In the genomic region with DNA sequence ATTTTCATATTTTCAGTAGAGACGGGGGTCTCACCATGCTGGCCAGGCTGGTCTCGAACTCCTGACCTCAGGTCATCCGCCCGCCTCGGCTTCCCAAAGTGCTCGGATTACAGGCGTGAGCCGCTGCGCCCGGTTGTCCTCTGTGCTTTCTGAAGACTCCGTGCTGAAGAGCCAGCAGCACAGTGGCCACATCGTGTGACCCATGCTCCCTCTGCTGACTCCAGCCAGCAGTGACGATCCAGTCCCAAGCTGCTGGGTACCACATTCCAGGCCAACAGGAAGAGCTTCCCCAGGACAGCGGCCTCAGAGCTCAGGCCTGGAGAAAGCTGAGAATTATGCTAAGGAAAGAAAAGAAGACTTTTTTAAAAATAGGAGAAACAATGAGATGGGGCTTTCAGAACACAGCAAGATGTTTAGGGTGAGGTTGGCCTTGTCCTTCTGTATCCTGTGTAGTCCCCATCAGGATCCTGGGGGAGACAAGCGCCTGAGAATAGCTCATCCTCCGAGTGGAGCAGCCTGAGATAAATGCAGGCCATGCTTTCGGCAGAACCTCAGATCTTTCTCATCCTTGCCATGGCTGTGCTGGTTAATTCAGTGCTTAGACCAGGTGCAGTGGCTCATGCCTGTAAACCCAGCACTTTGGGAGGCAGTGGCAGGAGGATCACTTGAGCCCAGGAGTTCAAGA, we compare ENCODE assay signal across 8 cellular contexts.
A peak's percentile ranks its signal among the peaks of the same experiment; 100 is the strongest.
DNase-seq lines count a peak whose midpoint lies in the region; ATAC-seq, FAIRE-seq and TF ChIP-seq lines count a peak whose summit lies in the region.

No MANE protein-coding gene starts in this region.

- BruUV-seq in Calu3 (replicated peaks; lab: Mats Ljungman, UMichigan) (no TSS peak), K562 (replicated peaks; lab: Mats Ljungman, UMichigan) (no TSS peak)

- no peaks in the 10 kb centered on the region for H3K9me3 Mint-ChIP-seq in Calu3 (ENCODE audit: low read depth, unreplicated experiment)
- no peaks in the 10 kb centered on the region for H3K9me3 Mint-ChIP-seq in activated naive CD4-positive, alpha-beta T cell treated with anti-CD3 and anti-CD28 coated beads for 36 hours
- no peaks in the 10 kb centered on the region for H3K9me3 Mint-ChIP-seq in activated naive CD4-positive, alpha-beta T cell treated with anti-CD3 and anti-CD28 coated beads, Interleukin-2, amount 10 ng/mL, durations not matched to agents 7 days and 5 days

- H3K27ac ChIP-seq in K562 (ENCODE audit: extremely low read depth, low read depth, low read length) (no peak overlapping the region), lung (ENCODE audit: low read depth in 1 of 2, low read length in 1 of 2) (no peak overlapping the region)

- intact Hi-C loops in Calu3 (cut with micrococcal nuclease; ENCODE audit: unreplicated experiment) = loop anchor here (1.0 to 10.0 kb wide), 4 partner anchors 216 to 1303 kb away; no protein-coding TSS in a partner anchor
- intact Hi-C loops in K562 (cut with micrococcal nuclease) = loop anchor here (1.0 to 10.0 kb wide), 5 partner anchors 386 to 981 kb away; no protein-coding TSS in a partner anchor
- intact Hi-C loops in activated naive CD4-positive, alpha-beta T cell treated with anti-CD3 and anti-CD28 coated beads for 36 hours (cut with micrococcal nuclease) = no loop called here

- TF ChIP-seq POLR2A in K562 (conservative IDR thresholded peaks at IDR 0.05) = no peak

- no peaks in the 10 kb centered on the region for H3K36me3 Mint-ChIP-seq in Calu3 (ENCODE audit: insufficient read depth, unreplicated experiment)
- H3K36me3 Mint-ChIP-seq in activated naive CD4-positive, alpha-beta T cell treated with anti-CD3 and anti-CD28 coated beads for 36 hours (ENCODE audit: low read depth) = no peaks in the 10 kb centered on the region
- H3K36me3 Mint-ChIP-seq in activated naive CD4-positive, alpha-beta T cell treated with anti-CD3 and anti-CD28 coated beads, Interleukin-2, amount 10 ng/mL, durations not matched to agents 7 days and 5 days = no peaks in the 10 kb centered on the region

- H3K4me1 Mint-ChIP-seq in Calu3 (ENCODE audit: low read depth, unreplicated experiment) = peaks cover 9% of the 10 kb centered on the region
- H3K4me1 Mint-ChIP-seq in activated naive CD4-positive, alpha-beta T cell treated with anti-CD3 and anti-CD28 coated beads for 36 hours (ENCODE audit: low read depth) = peaks cover 6% of the 10 kb centered on the region
- H3K4me1 Mint-ChIP-seq in activated naive CD4-positive, alpha-beta T cell treated with anti-CD3 and anti-CD28 coated beads, Interleukin-2, amount 10 ng/mL, durations not matched to agents 7 days and 5 days = peaks cover 8% of the 10 kb centered on the region

- H3K4me1 ChIP-seq in K562 (replicated peaks in 1 of 2; ENCODE audit: control insufficient read depth in 2 of 2, insufficient read depth in 2 of 2, low read length in 2 of 2) (0 out of 5 replicates have a peak, but pooled peaks cover 0 to 3% of the 10 kb centered on the region in 2 experiments), lung (ENCODE audit: control insufficient read depth in 2 of 2, insufficient read depth in 2 of 2, low read length in 2 of 2) (no peaks in the 10 kb centered on the region)

- no peak overlapping the region for H3K9ac ChIP-seq in K562 (ENCODE audit: insufficient read depth in 1 of 2, low read depth in 2 of 2, low read length in 2 of 2)

- H3K27me3 Mint-ChIP-seq in Calu3 (ENCODE audit: unreplicated experiment) = peaks cover 16% of the 10 kb centered on the region
- peaks cover 25% of the 10 kb centered on the region for H3K27me3 Mint-ChIP-seq in activated naive CD4-positive, alpha-beta T cell treated with anti-CD3 and anti-CD28 coated beads for 36 hours (ENCODE audit: low read depth)
- peaks cover 48% of the 10 kb centered on the region for H3K27me3 Mint-ChIP-seq in activated naive CD4-positive, alpha-beta T cell treated with anti-CD3 and anti-CD28 coated beads, Interleukin-2, amount 10 ng/mL, durations not matched to agents 7 days and 5 days

- no peaks in the 10 kb centered on the region for H3K9me3 ChIP-seq in K562 (replicated peaks; ENCODE audit: control insufficient read depth, insufficient read depth, low read depth, low read length)
- H3K9me3 ChIP-seq in lung (ENCODE audit: control insufficient read depth in 2 of 2, insufficient read depth in 1 of 2, low read length in 1 of 2) = no peaks in the 10 kb centered on the region

- no peak overlapping the region for H2AFZ ChIP-seq in K562 (ENCODE audit: low read depth, low read length)

- FAIRE-seq in K562 (lab: Jason Lieb, UNC) = no peak

- ATAC-seq in K562 (peak; percentile 92), lung (ENCODE audit: insufficient read depth, low FRiP score) (no peak), GM18873 (IDR thresholded peaks at IDR 0.05; ENCODE audit: low FRiP score, unreplicated experiment) (no peak)

- no peak overlapping the region for H3K27ac Mint-ChIP-seq in Calu3 (ENCODE audit: unreplicated experiment)
- H3K27ac Mint-ChIP-seq in activated naive CD4-positive, alpha-beta T cell treated with anti-CD3 and anti-CD28 coated beads for 36 hours = no peak overlapping the region
- H3K27ac Mint-ChIP-seq in activated naive CD4-positive, alpha-beta T cell treated with anti-CD3 and anti-CD28 coated beads, Interleukin-2, amount 10 ng/mL, durations not matched to agents 7 days and 5 days = no peak overlapping the region

- peak; percentile 50 for TF ChIP-seq CTCF in Calu3 (IDR thresholded peaks at IDR 0.05; ENCODE audit: unreplicated experiment)
- TF ChIP-seq CTCF in K562 (IDR thresholded peaks at IDR 0.05 in 2 of 3, conservative IDR thresholded peaks at IDR 0.05 in 1 of 3; ENCODE audit: insufficient read depth in 2 of 3, low read depth in 1 of 3, low read length in 3 of 3) = peak; percentile 63 to 65 (median 65)
- TF ChIP-seq CTCF in lung (IDR thresholded peaks at IDR 0.05; ENCODE audit: control extremely low read depth, extremely low read depth) = no peak

- POLR2A ChIA-PET in K562 (lab: Yijun Ruan, JAX) = interaction anchor here (0.6 to 1.0 kb wide), 3 partner anchors 9 to 269 kb away, joined by 3 read pairs; no protein-coding TSS in a partner anchor

- TF ChIP-seq RAD21 in K562 (CRISPR knock-in tag; conservative IDR thresholded peaks at IDR 0.05 in 1 of 2, IDR thresholded peaks at IDR 0.05 in 1 of 2) = peak; percentile 59 to 79

- no peak overlapping the region for H3K4me3 Mint-ChIP-seq in Calu3 (ENCODE audit: low read depth, unreplicated experiment)
- no peak overlapping the region for H3K4me3 Mint-ChIP-seq in activated naive CD4-positive, alpha-beta T cell treated with anti-CD3 and anti-CD28 coated beads for 36 hours
- no peak overlapping the region for H3K4me3 Mint-ChIP-seq in activated naive CD4-positive, alpha-beta T cell treated with anti-CD3 and anti-CD28 coated beads, Interleukin-2, amount 10 ng/mL, durations not matched to agents 7 days and 5 days

- H3K79me2 ChIP-seq in K562 (ENCODE audit: control insufficient read depth, insufficient read depth, low read length) = no peaks in the 10 kb centered on the region

- H3K27me3 ChIP-seq in K562 (ENCODE audit: control insufficient read depth in 2 of 2, insufficient read depth in 2 of 2, low read length in 2 of 2) (peaks cover 0 to 9% of the 10 kb centered on the region in 2 experiments; a peak in 2 of 5 replicates), lung (ENCODE audit: control insufficient read depth, insufficient read depth) (no peaks in the 10 kb centered on the region)

- no peaks in the 10 kb centered on the region for H3K9me1 ChIP-seq in K562 (ENCODE audit: control insufficient read depth, insufficient read depth, low read length)

- H3K4me2 ChIP-seq in K562 (ENCODE audit: insufficient read depth, low read length) = no peak overlapping the region

- in situ Hi-C loops in K562 (cut with MboI) = no loop called here

- WGBS in K562 (ENCODE audit: insufficient coverage, low coverage, missing lambda C conversion rate) = 0% methylated on average over 17 of the region's 17 CpGs
- 43 to 61% methylated on average over 17 of the region's 17 CpGs for WGBS in lung, 2 donors

- CTCF ChIA-PET in Calu3 (lab: Charles Lee) = interaction anchor here (0.7 to 1.4 kb wide), 5 partner anchors 46 to 745 kb away, joined by 3 to 4 read pairs (median 3); no protein-coding TSS in a partner anchor
- CTCF ChIA-PET in K562 (lab: Yijun Ruan, JAX; ENCODE audit: low intra/inter-chr PET ratio) = interaction anchor here (0.6 to 0.7 kb wide), 2 partner anchors 783 to 816 kb away, joined by 3 read pairs; no protein-coding TSS in a partner anchor
- CTCF ChIA-PET in activated naive CD4-positive, alpha-beta T cell treated with anti-CD3 and anti-CD28 coated beads for 36 hours (lab: Charles Lee) = interaction anchor here (0.6 to 2.6 kb wide), 2 partner anchors 198 to 259 kb away, joined by 3 to 9 read pairs; no protein-coding TSS in a partner anchor
- CTCF ChIA-PET in activated naive CD4-positive, alpha-beta T cell treated with anti-CD3 and anti-CD28 coated beads, Interleukin-2, amount 10 ng/mL, durations not matched to agents 7 days and 5 days (lab: Charles Lee) = interaction anchor here (1.8 kb wide), 1 partner anchor 198 kb away, joined by 4 read pairs; no protein-coding TSS in a partner anchor

- H3K36me3 ChIP-seq in K562 (ENCODE audit: control insufficient read depth, insufficient read depth, low read length) = no peaks in the 10 kb centered on the region
- H3K36me3 ChIP-seq in lung (ENCODE audit: control insufficient read depth in 2 of 2, insufficient read depth in 2 of 2, low read length in 2 of 2) = no peaks in the 10 kb centered on the region

- H3K4me3 ChIP-seq in K562 = no peak overlapping the region
- no peak overlapping the region for H3K4me3 ChIP-seq in lung

- DNase-seq in Calu3 = peak; percentile 68
- DNase-seq in Kasumi-1 (lab: John Stamatoyannopoulos, UW) = peak; percentile 13 to 23
- DNase-seq in K562 (ENCODE audit: extremely low read depth in 1 of 4, low spot score in 3 of 4) = peak in 3 of 4 experiments; percentile 27 to 59 (median 39)
- DNase-seq in lung (ENCODE audit: low spot score) = peak; percentile 41
- DNase-seq in activated naive CD4-positive, alpha-beta T cell treated with anti-CD3 and anti-CD28 coated beads for 36 hours = no peak
- no peak for DNase-seq in activated naive CD4-positive, alpha-beta T cell treated with anti-CD3 and anti-CD28 coated beads, Interleukin-2, amount 10 ng/mL, durations not matched to agents 7 days and 5 days
- DNase-seq in GM19240 (ENCODE audit: insufficient read length, low spot score) = no peak

- H4K20me1 ChIP-seq in K562 (replicated peaks; ENCODE audit: control insufficient read depth, insufficient read depth, low read length) = no peaks in the 10 kb centered on the region

- no peak for TF ChIP-seq EP300 in K562 (IDR thresholded peaks at IDR 0.05; ENCODE audit: low read length)

TF ChIP-seq in K562, 482 proteins besides CTCF, POLR2A, EP300 and RAD21 (continues in another document):
- TF ChIP-seq, protein P1, sequence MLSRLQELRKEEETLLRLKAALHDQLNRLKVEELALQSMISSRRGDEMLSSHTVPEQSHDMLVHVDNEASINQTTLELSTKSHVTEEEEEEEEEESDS (CRISPR knock-in tag; IDR thresholded peaks at IDR 0.05) = no peak
- TF ChIP-seq ETV6 (IDR thresholded peaks at IDR 0.05; ENCODE audit: borderline replicate concordance in 1 of 2, low read depth in 2 of 2, low read length in 1 of 2) (no peak), ETV6 (CRISPR knock-in tag; IDR thresholded peaks at IDR 0.05; ENCODE audit: borderline replicate concordance) (no peak), TOE1 (IDR thresholded peaks at IDR 0.05; ENCODE audit: borderline replicate concordance) (no peak), TOE1 (CRISPR knock-in tag; IDR thresholded peaks at IDR 0.05; ENCODE audit: borderline replicate concordance, low read depth) (0 out of 2 replicates have a peak, but pooled peaks have one; percentile 24)

Comparison
In these comparisons a context has a peak if more than half of its experiments do, and no peak if none do; other contexts are left out.
1. DNase-seq: peak in Calu3 (single experiment), Kasumi-1 (2 of 2), K562 (3 of 4) and lung (single experiment); none in activated naive CD4-positive, alpha-beta T cell treated with anti-CD3 and anti-CD28 coated beads for 36 hours (single experiment), activated naive CD4-positive, alpha-beta T cell treated with anti-CD3 and anti-CD28 coated beads, Interleukin-2, amount 10 ng/mL, durations not matched to agents 7 days and 5 days (single experiment) and GM19240 (single experiment).